Comparison of ENCODE assay signal across 11 cellular contexts in the genomic region with DNA sequence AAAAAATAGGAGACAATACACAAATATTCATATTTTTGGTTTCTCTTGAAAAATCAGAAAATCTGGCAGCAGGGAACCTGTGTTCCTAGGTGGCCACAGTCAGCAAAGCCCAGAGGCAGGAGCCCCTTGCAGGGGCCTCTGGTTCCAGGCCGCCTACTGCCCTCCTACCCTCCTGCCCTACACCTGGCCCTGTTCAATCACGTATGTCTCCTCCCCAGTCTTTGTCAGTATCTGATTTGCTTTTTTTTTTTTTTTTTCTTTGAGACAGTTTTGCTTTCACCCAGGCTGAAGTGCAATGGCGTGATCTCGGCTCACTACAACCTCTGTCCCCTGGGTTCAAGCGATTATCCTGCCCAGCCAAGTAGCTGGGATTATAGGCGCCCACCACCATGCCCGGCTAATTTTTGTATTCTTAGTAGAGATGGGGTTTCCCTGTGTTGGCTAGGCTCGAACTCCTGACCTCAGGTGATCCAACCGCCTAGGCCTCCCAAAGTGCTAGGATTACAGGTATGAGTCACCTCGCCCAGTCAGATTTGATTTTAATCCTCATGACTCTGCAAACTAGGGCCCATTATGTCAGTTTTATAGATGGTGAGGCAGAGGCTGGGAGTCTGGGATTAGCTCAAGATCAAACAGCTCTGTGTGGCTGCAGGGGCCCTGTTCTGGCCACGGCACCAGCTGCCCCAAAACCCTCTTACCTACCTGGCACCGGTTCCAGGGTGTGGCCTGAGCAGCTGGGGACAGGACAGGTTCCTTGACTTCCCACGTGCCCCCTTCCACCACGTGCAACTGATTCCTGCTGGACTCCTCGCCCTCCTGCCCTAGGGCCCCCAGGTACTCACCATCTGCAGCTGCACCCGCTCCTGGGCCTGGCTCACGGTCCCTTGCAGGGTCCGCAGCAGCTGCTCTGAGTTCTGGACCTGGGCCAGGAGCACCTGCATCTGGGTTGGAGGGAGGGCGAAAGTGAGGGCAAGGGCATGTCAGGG. TPM values are rescaled to one million over a fixed set of nuclear protein-coding genes. Genes with fewer than 3 reads are reported as not detected.
A peak's percentile ranks its signal among the peaks of the same experiment; 100 is the strongest.
DNase-seq lines count a peak whose midpoint lies in the region; ATAC-seq lines count a peak whose summit lies in the region.
"Had no signal": no experiment of that assay in that cellular context is flagged by ENCODE, and none has a peak within 500 bp of the region (broad histone marks: within the 10 kb centered on the region; RNA-seq: fewer than 3 reads in every experiment).

No MANE protein-coding gene starts in this region.

- ATAC-seq in stimulated activated naive B cell treated with anti-CD40 and anti-IgM and Interleukin-4, amounts not matched to agents 10 μg/mL and 1 μg/mL and 100 μg/mL, for 72 hours (replicated peaks): peak; percentile 74 to 76

- H3K36me3 Mint-ChIP-seq in activated CD4-positive, alpha-beta T cell treated with anti-CD3 and anti-CD28 coated beads, Interleukin-2, amount 10 ng/mL, durations not matched to agents 24 days and 14 days (ENCODE audit: low read depth): peaks cover 16% of the 10 kb centered on the region
- H3K36me3 Mint-ChIP-seq in stimulated activated naive B cell treated with anti-CD40 and anti-IgM and Interleukin-4, amounts not matched to agents 10 μg/mL and 1 μg/mL and 100 μg/mL, for 72 hours: peaks cover 29 to 51% of the 10 kb centered on the region in 2 donors

- no peak for DNase-seq in activated CD4-positive, alpha-beta T cell treated with anti-CD3 and anti-CD28 coated beads, Interleukin-2, amount 10 ng/mL, durations not matched to agents 24 days and 14 days
- no peak for DNase-seq in activated CD4-positive, alpha-beta T cell treated with anti-CD3 and anti-CD28 coated beads for 4 hours
- peak; percentile 75 for DNase-seq in NCI-H2196 (lab: John Stamatoyannopoulos, UW; ENCODE audit: unreplicated experiment)
- peak; percentile 36 for DNase-seq in amniotic epithelial cell (ENCODE audit: low read depth)
- DNase-seq in stimulated activated naive B cell treated with anti-CD40 and anti-IgM and Interleukin-4, amounts not matched to agents 10 μg/mL and 1 μg/mL and 100 μg/mL, for 72 hours: peak; percentile 23
- no peak for DNase-seq in NCI-H1930 (lab: John Stamatoyannopoulos, UW)
- DNase-seq in middle frontal gyrus (ENCODE audit: extremely low spot score, low spot score): no peak
- DNase-seq in NOMO-1 treated with DMSO at 0.1 percent for 48 hours (lab: John Stamatoyannopoulos, UW; ENCODE audit: unreplicated experiment): no peak
- DNase-seq: NCI-H187 had no signal

- H3K4me3 Mint-ChIP-seq in activated CD4-positive, alpha-beta T cell treated with anti-CD3 and anti-CD28 coated beads, Interleukin-2, amount 10 ng/mL, durations not matched to agents 24 days and 14 days: no peak overlapping the region
- H3K4me3 Mint-ChIP-seq in stimulated activated naive B cell treated with anti-CD40 and anti-IgM and Interleukin-4, amounts not matched to agents 10 μg/mL and 1 μg/mL and 100 μg/mL, for 72 hours: no peak overlapping the region

- H3K4me1 Mint-ChIP-seq in activated CD4-positive, alpha-beta T cell treated with anti-CD3 and anti-CD28 coated beads, Interleukin-2, amount 10 ng/mL, durations not matched to agents 24 days and 14 days: no peaks in the 10 kb centered on the region
- H3K4me1 Mint-ChIP-seq in stimulated activated naive B cell treated with anti-CD40 and anti-IgM and Interleukin-4, amounts not matched to agents 10 μg/mL and 1 μg/mL and 100 μg/mL, for 72 hours: peaks cover 9 to 21% of the 10 kb centered on the region in 2 donors

- H3K27ac Mint-ChIP-seq in activated CD4-positive, alpha-beta T cell treated with anti-CD3 and anti-CD28 coated beads, Interleukin-2, amount 10 ng/mL, durations not matched to agents 24 days and 14 days: peak overlapping the region; percentile 48
- H3K27ac Mint-ChIP-seq in stimulated activated naive B cell treated with anti-CD40 and anti-IgM and Interleukin-4, amounts not matched to agents 10 μg/mL and 1 μg/mL and 100 μg/mL, for 72 hours: peak overlapping the region; percentile 89

- intact Hi-C loops in activated CD4-positive, alpha-beta T cell treated with anti-CD3 and anti-CD28 coated beads, Interleukin-2, amount 10 ng/mL, durations not matched to agents 24 days and 14 days (cut with micrococcal nuclease): no loop called here

- no peaks in the 10 kb centered on the region for H3K27me3 Mint-ChIP-seq in activated CD4-positive, alpha-beta T cell treated with anti-CD3 and anti-CD28 coated beads, Interleukin-2, amount 10 ng/mL, durations not matched to agents 24 days and 14 days
- no peaks in the 10 kb centered on the region for H3K27me3 Mint-ChIP-seq in stimulated activated naive B cell treated with anti-CD40 and anti-IgM and Interleukin-4, amounts not matched to agents 10 μg/mL and 1 μg/mL and 100 μg/mL, for 72 hours

- H3K9me3 Mint-ChIP-seq in activated CD4-positive, alpha-beta T cell treated with anti-CD3 and anti-CD28 coated beads, Interleukin-2, amount 10 ng/mL, durations not matched to agents 24 days and 14 days: no peaks in the 10 kb centered on the region
- no peaks in the 10 kb centered on the region for H3K9me3 Mint-ChIP-seq in stimulated activated naive B cell treated with anti-CD40 and anti-IgM and Interleukin-4, amounts not matched to agents 10 μg/mL and 1 μg/mL and 100 μg/mL, for 72 hours

RNA-seq across cellular contexts. Expression of gene RABEP2, which starts 14.7 kb away (rescaled TPM):
- total RNA-seq in activated CD4-positive, alpha-beta T cell treated with anti-CD3 and anti-CD28 coated beads, Interleukin-2, amount 10 ng/mL, durations not matched to agents 24 days and 14 days: 20.5 and 23.7 TPM in 2 replicates

RNA-seq across cellular contexts. Expression of gene CD19, which starts 21.4 kb away (rescaled TPM):
- not detected in 2 replicates for total RNA-seq in activated CD4-positive, alpha-beta T cell treated with anti-CD3 and anti-CD28 coated beads, Interleukin-2, amount 10 ng/mL, durations not matched to agents 24 days and 14 days
- total RNA-seq: SK-MEL-5, vagina had no signal

RNA-seq across cellular contexts. Expression of gene ATP2A1, which starts 32.1 kb away (rescaled TPM):
- total RNA-seq in activated CD4-positive, alpha-beta T cell treated with anti-CD3 and anti-CD28 coated beads, Interleukin-2, amount 10 ng/mL, durations not matched to agents 24 days and 14 days: 1.8 and 2.4 TPM in 2 replicates
- total RNA-seq: SK-MEL-5, vagina had no signal

RNA-seq across cellular contexts. Expression of gene NFATC2IP, which starts 40.4 kb away (rescaled TPM):
- 108 and 112 TPM in 2 replicates for total RNA-seq in activated CD4-positive, alpha-beta T cell treated with anti-CD3 and anti-CD28 coated beads, Interleukin-2, amount 10 ng/mL, durations not matched to agents 24 days and 14 days

RNA-seq across cellular contexts. Expression of gene SH2B1, which starts 46.7 kb away (rescaled TPM):
- 49.7 and 51.7 TPM in 2 replicates for total RNA-seq in activated CD4-positive, alpha-beta T cell treated with anti-CD3 and anti-CD28 coated beads, Interleukin-2, amount 10 ng/mL, durations not matched to agents 24 days and 14 days

Comparison
In these comparisons a context has a peak if more than half of its experiments do, and no peak if none do; other contexts are left out.
1. DNase-seq: peak in NCI-H2196 (single experiment), amniotic epithelial cell (single experiment) and stimulated activated naive B cell treated with anti-CD40 and anti-IgM and Interleukin-4, amounts not matched to agents 10 μg/mL and 1 μg/mL and 100 μg/mL, for 72 hours (single experiment); none in activated CD4-positive, alpha-beta T cell treated with anti-CD3 and anti-CD28 coated beads, Interleukin-2, amount 10 ng/mL, durations not matched to agents 24 days and 14 days (single experiment), activated CD4-positive, alpha-beta T cell treated with anti-CD3 and anti-CD28 coated beads for 4 hours (0 of 2), NCI-H1930 (0 of 2), middle frontal gyrus (single experiment) and NOMO-1 treated with DMSO at 0.1 percent for 48 hours (single experiment).